Comparison of ENCODE assay signal across 12 cellular contexts in genomic region chr9:136377351-136378170, GRCh38.
"Had no signal": no experiment of that assay in that cellular context is flagged by ENCODE, and none has a peak within 500 bp of the region (broad histone marks: within the 10 kb centered on the region; RNA-seq: fewer than 3 reads in every experiment).

No MANE protein-coding gene starts in this region.

- H3K27me3 ChIP-seq: heart left ventricle, thyroid gland had no signal

- DNase-seq: activated CD4-positive, alpha-beta T cell treated with anti-CD3 and anti-CD28 coated beads, Interleukin-2, amount 50 U/mL, for 4 hours; activated CD4-positive, CD25-positive, alpha-beta regulatory T cell treated with anti-CD3 and anti-CD28 coated beads, Interleukin-2, amount 50 U/mL, for 72 hours; activated naive CD4-positive, alpha-beta T cell treated with anti-CD3 and anti-CD28 coated beads, Interleukin-2, amount 10 ng/mL, durations not matched to agents 7 days and 5 days; endodermal cell; heart left ventricle; immature natural killer cell; stimulated activated CD4-positive, alpha-beta T cell treated with anti-CD3 and anti-CD28 coated beads, Interleukin-15, amount 100 ng/mL, for 24 hours; stimulated activated CD4-positive, alpha-beta T cell treated with anti-CD3 and anti-CD28 coated beads, Interleukin-4, amount 100 ng/mL, for 1 hour; stimulated activated naive B cell treated with anti-CD40 and anti-IgM and Interleukin-4, amounts not matched to agents 10 μg/mL and 1 μg/mL and 100 μg/mL, for 72 hours; thyroid gland had no signal

- FAIRE-seq: frontal cortex had no signal

- H3K27ac Mint-ChIP-seq: activated naive CD4-positive, alpha-beta T cell treated with anti-CD3 and anti-CD28 coated beads, Interleukin-2, amount 10 ng/mL, durations not matched to agents 7 days and 5 days; endodermal cell; immature natural killer cell; nephron had no signal

- H3K27me3 Mint-ChIP-seq: activated naive CD4-positive, alpha-beta T cell treated with anti-CD3 and anti-CD28 coated beads, Interleukin-2, amount 10 ng/mL, durations not matched to agents 7 days and 5 days; stimulated activated naive B cell treated with anti-CD40 and anti-IgM and Interleukin-4, amounts not matched to agents 10 μg/mL and 1 μg/mL and 100 μg/mL, for 72 hours had no signal

- H3K4me3 Mint-ChIP-seq: activated naive CD4-positive, alpha-beta T cell treated with anti-CD3 and anti-CD28 coated beads, Interleukin-2, amount 10 ng/mL, durations not matched to agents 7 days and 5 days; endodermal cell; immature natural killer cell; nephron had no signal

- H3K27ac ChIP-seq: heart left ventricle, thyroid gland had no signal

- H3K36me3 Mint-ChIP-seq: activated naive CD4-positive, alpha-beta T cell treated with anti-CD3 and anti-CD28 coated beads, Interleukin-2, amount 10 ng/mL, durations not matched to agents 7 days and 5 days had no signal

- H3K4me3 ChIP-seq: heart left ventricle, thyroid gland had no signal

- H3K9me3 ChIP-seq: heart left ventricle, thyroid gland had no signal

- H3K9me3 Mint-ChIP-seq: activated naive CD4-positive, alpha-beta T cell treated with anti-CD3 and anti-CD28 coated beads, Interleukin-2, amount 10 ng/mL, durations not matched to agents 7 days and 5 days; endodermal cell; immature natural killer cell; nephron; stimulated activated naive B cell treated with anti-CD40 and anti-IgM and Interleukin-4, amounts not matched to agents 10 μg/mL and 1 μg/mL and 100 μg/mL, for 72 hours had no signal

- H3K4me1 Mint-ChIP-seq: activated naive CD4-positive, alpha-beta T cell treated with anti-CD3 and anti-CD28 coated beads, Interleukin-2, amount 10 ng/mL, durations not matched to agents 7 days and 5 days; endodermal cell; immature natural killer cell; nephron had no signal

- ATAC-seq: heart left ventricle; stimulated activated naive B cell treated with anti-CD40 and anti-IgM and Interleukin-4, amounts not matched to agents 10 μg/mL and 1 μg/mL and 100 μg/mL, for 72 hours had no signal
